ENCODE assay signal across 8 cellular contexts in the genomic region with DNA sequence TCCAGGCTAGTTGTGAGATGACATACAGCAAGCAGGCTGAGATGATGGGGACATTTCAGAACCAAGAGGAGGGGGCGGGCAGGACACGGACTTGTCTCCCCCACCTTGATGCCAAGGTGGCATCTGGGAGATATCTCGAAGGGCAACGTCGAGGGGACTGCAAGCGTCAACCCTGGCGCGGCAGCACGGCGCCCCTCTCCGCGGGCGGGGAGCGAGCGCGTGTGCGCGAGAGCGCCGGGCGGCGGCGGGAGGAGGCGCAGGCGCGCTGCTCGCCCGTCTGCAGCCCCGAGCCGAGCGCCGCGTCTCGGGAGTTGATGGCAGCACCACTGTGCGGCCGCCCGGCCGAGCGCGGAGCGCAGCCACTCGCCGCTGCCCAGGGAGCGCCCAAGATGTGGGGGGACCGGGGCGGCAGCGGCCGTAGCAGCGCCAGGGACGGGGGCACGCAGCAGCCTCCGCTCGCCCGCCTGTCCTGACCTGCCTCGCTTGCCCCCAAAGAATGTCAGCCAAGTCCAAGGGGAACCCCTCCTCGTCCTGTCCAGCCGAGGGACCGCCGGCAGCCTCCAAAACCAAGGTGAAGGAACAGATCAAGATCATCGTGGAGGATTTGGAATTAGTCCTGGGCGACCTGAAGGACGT. TPM values are rescaled to one million over a fixed set of nuclear protein-coding genes. Genes with fewer than 3 reads are reported as not detected.
DNase-seq lines count a peak whose midpoint lies in the region; ATAC-seq, FAIRE-seq and TF ChIP-seq lines count a peak whose summit lies in the region.

TSS of gene PRR16 (plus strand) at position 310 of the 636 bp plus-strand sequence.

- H4K5ac ChIP-seq in H1 (ENCODE audit: insufficient read length, low read depth, low read length): no peak within 1 kb of the TSS

- no peak within 1 kb of the TSS for H3K14ac ChIP-seq in H1 (ENCODE audit: insufficient read length)

- H3K9me2 ChIP-seq in SK-N-SH: no peaks in the 10 kb centered on the region

- no peak within 1 kb of the TSS for H3K56ac ChIP-seq in H1 (replicated peaks; ENCODE audit: insufficient read length, low read depth, low read length)

- no peaks in the 10 kb centered on the region for H4K20me1 ChIP-seq in SK-N-SH (ENCODE audit: insufficient read depth)
- H4K20me1 ChIP-seq in H1 (replicated peaks in 1 of 2; ENCODE audit: control insufficient read depth in 1 of 2, insufficient read depth in 2 of 2, low read length in 2 of 2): no peaks in the 10 kb centered on the region

- H3K9ac ChIP-seq in SK-N-SH (peak within 1 kb of the TSS; percentile 81), H1 (replicated peaks in 1 of 4; ENCODE audit: extremely low read depth in 1 of 4, low read depth in 3 of 4, low read length in 3 of 4) (peak within 1 kb of the TSS in 2 of 4 experiments; percentile 9 to 52; a peak in 3 of 7 replicates)

- 0% methylated on average over 13 of the region's 62 CpGs for WGBS in SK-N-SH (ENCODE audit: low lambda C conversion rate)
- 2% methylated on average over 59 of the region's 62 CpGs; no CpG with 5 or more reads in 1 of the 2 experiments for WGBS in H1 (ENCODE audit: extremely low coverage in 1 of 2, insufficient coverage in 1 of 2, insufficient read length in 1 of 2, insufficient replicate concordance in 2 of 2, low coverage in 1 of 2, low lambda C conversion rate in 2 of 2, missing lambda C conversion rate in 1 of 2), 2 experiments
- WGBS in lung, 2 donors: 0 to 2% methylated on average over 36 to 62 of the region's 62 CpGs

- H2BK120ac ChIP-seq in H1 (replicated peaks; ENCODE audit: low read depth, low read length): no peak within 1 kb of the TSS

- peak within 1 kb of the TSS; percentile 8 for H3K4ac ChIP-seq in H1 (replicated peaks; ENCODE audit: insufficient read length, low read depth, low read length)

- H3K4me3 ChIP-seq in SK-N-SH (ENCODE audit: low read depth in 2 of 2, low read length in 1 of 2) (peak within 1 kb of the TSS; percentile 63 to 98), H1 (ENCODE audit: extremely low read depth in 1 of 4, insufficient read depth in 2 of 4, low read depth in 3 of 4, low read length in 4 of 4) (peak within 1 kb of the TSS; percentile 48 to 66 (median 58)), lung (peak within 1 kb of the TSS; percentile 42)

- TF ChIP-seq CTCF in SK-N-SH (IDR thresholded peaks at IDR 0.05) (peak; percentile 31), H1 (IDR thresholded peaks at IDR 0.05; ENCODE audit: control extremely low read depth in 1 of 3, insufficient read depth in 1 of 3, low read depth in 1 of 3, low read length in 3 of 3) (peak; percentile 36 to 51 (median 42)), lung (IDR thresholded peaks at IDR 0.05; ENCODE audit: control extremely low read depth, extremely low read depth) (no peak)

- peaks cover 16% of the 10 kb centered on the region for H3K23me2 ChIP-seq in H1 (ENCODE audit: low read depth, low read length)

- H2BK12ac ChIP-seq in H1 (ENCODE audit: low read depth, low read length): 0 out of 2 replicates have a peak within 1 kb of the TSS, but pooled peaks have one; percentile 40

- no peak within 1 kb of the TSS; the same call in 1 of the 2 replicates for H2BK15ac ChIP-seq in H1 (ENCODE audit: low read length)

- no peak within 1 kb of the TSS for H2BK5ac ChIP-seq in H1 (ENCODE audit: low read depth, low read length)

- peak within 1 kb of the TSS; percentile 87 for H3K4me2 ChIP-seq in SK-N-SH
- H3K4me2 ChIP-seq in H1 (ENCODE audit: insufficient read depth in 1 of 2, low read depth in 2 of 2, low read length in 2 of 2): peak within 1 kb of the TSS; percentile 81 to 93

- TF ChIP-seq RAD21 in SK-N-SH (IDR thresholded peaks at IDR 0.05; ENCODE audit: low read length) (peak; percentile 39), H1 (IDR thresholded peaks at IDR 0.05 in 1 of 2, conservative IDR thresholded peaks at IDR 0.05 in 1 of 2; ENCODE audit: low read depth in 2 of 2, low read length in 2 of 2) (peak in 1 of 2 experiments; percentile 46; a peak in 2 of 4 replicates)

- CTCF ChIA-PET in SK-N-SH (lab: Yijun Ruan, JAX) (interaction anchor here (1.0 to 1.4 kb wide), 2 partner anchors 339 to 993 kb away, joined by 4 to 5 read pairs; no protein-coding TSS in a partner anchor), H1 (lab: Charles Lee; ENCODE audit: partially characterized antibody) (interaction anchor here (1.2 kb wide), 1 partner anchor 11 kb away, joined by 3 read pairs; no protein-coding TSS in a partner anchor)

- peaks cover 53% of the 10 kb centered on the region for H3K79me2 ChIP-seq in SK-N-SH (ENCODE audit: insufficient read depth)
- H3K79me2 ChIP-seq in H1 (ENCODE audit: control insufficient read depth in 1 of 2, insufficient read depth in 2 of 2, low read length in 2 of 2): no peaks in the 10 kb centered on the region

- H3K36me3 ChIP-seq in SK-N-SH (replicated peaks in 1 of 2; ENCODE audit: control insufficient read depth in 1 of 2, insufficient read depth in 2 of 2, low read length in 1 of 2) (no peaks in the 10 kb centered on the region), H1 (ENCODE audit: control insufficient read depth in 2 of 4, insufficient read depth in 4 of 4, low read length in 3 of 4) (no peaks in the 10 kb centered on the region), lung (ENCODE audit: control insufficient read depth in 2 of 2, insufficient read depth in 2 of 2, low read length in 2 of 2) (no peaks in the 10 kb centered on the region)

- H3K79me1 ChIP-seq in H1 (ENCODE audit: low read depth, low read length): no peaks in the 10 kb centered on the region

- peak within 1 kb of the TSS; percentile 81 for H4K8ac ChIP-seq in H1 (ENCODE audit: extremely low read depth, insufficient read depth, low read length)

- H3K9me3 ChIP-seq in SK-N-SH (no peaks in the 10 kb centered on the region), H1 (ENCODE audit: insufficient read depth in 2 of 2, low read depth in 1 of 2, low read length in 1 of 2) (no peaks in the 10 kb centered on the region), lung (ENCODE audit: control insufficient read depth in 2 of 2, insufficient read depth in 1 of 2, low read length in 1 of 2) (peaks cover 0 to 1% of the 10 kb centered on the region in 2 donors)

- peak; percentile 73 for ATAC-seq in GM19397 (IDR thresholded peaks at IDR 0.05; ENCODE audit: unreplicated experiment)
- ATAC-seq in HG03432 (IDR thresholded peaks at IDR 0.05; ENCODE audit: unreplicated experiment): peak; percentile 91
- peak; percentile 74 for ATAC-seq in lung (ENCODE audit: insufficient read depth, low FRiP score)

- peak within 1 kb of the TSS; percentile 85; the same call in 1 of the 2 replicates for H3K18ac ChIP-seq in H1 (ENCODE audit: extremely low read depth, low read length)

- TF ChIP-seq EP300 in SK-N-SH (IDR thresholded peaks at IDR 0.05; ENCODE audit: borderline replicate concordance in 1 of 2, low read depth in 1 of 2, low read length in 1 of 2) (no peak), H1 (IDR thresholded peaks at IDR 0.05; ENCODE audit: borderline replicate concordance in 1 of 2, low read depth in 2 of 2, low read length in 2 of 2) (no peak)

- no peak for TF ChIP-seq POLR2A in H1 (IDR thresholded peaks at IDR 0.05; ENCODE audit: control extremely low read depth in 1 of 2, low read depth in 2 of 2, low read length in 2 of 2)

- DNase-seq in D341Med (ENCODE audit: low spot score): peak; percentile 89
- peak; percentile 90 for DNase-seq in SK-N-SH
- peak; percentile 13 to 75 for DNase-seq in H1 (ENCODE audit: low read depth in 1 of 2, low spot score in 2 of 2)
- no peak for DNase-seq in lung (ENCODE audit: low spot score)
- peak in 29 of 49 donors; percentile 5 to 75 (median 32) for DNase-seq in substantia nigra (lab: John Stamatoyannopoulos, UW)
- no peak for DNase-seq in DMS79 treated with DMSO at 0.1 percent for 48 hours (lab: John Stamatoyannopoulos, UW)

- H4K91ac ChIP-seq in H1 (replicated peaks; ENCODE audit: insufficient read length, low read length): no peak within 1 kb of the TSS

- POLR2A ChIA-PET in SK-N-SH (lab: Yijun Ruan, JAX): no interaction called here
- POLR2A ChIA-PET in H1 (lab: Charles Lee; ENCODE audit: partially characterized antibody): no interaction called here

- no peak within 1 kb of the TSS for H2AK5ac ChIP-seq in H1 (ENCODE audit: low read depth, low read length)

- H3K27me3 ChIP-seq in SK-N-SH (ENCODE audit: insufficient read depth): no peaks in the 10 kb centered on the region
- H3K27me3 ChIP-seq in H1 (replicated peaks in 1 of 4; ENCODE audit: control insufficient read depth in 3 of 4, extremely low read depth in 1 of 4, insufficient read depth in 3 of 4, low read length in 3 of 4): peaks cover 2 to 36% (median 24%) of the 10 kb centered on the region in 4 experiments
- H3K27me3 ChIP-seq in lung (ENCODE audit: control insufficient read depth, insufficient read depth): no peaks in the 10 kb centered on the region

- H2AFZ ChIP-seq in SK-N-SH (ENCODE audit: low read depth) (peak within 1 kb of the TSS; percentile 95), H1 (ENCODE audit: low read length) (peak within 1 kb of the TSS; percentile 98)

- FAIRE-seq in H1 (lab: Jason Lieb, UNC): no peak

- peaks cover 4% of the 10 kb centered on the region for H3F3A ChIP-seq in SK-N-SH (replicated peaks; ENCODE audit: insufficient read depth)

- H3K27ac ChIP-seq in SK-N-SH (ENCODE audit: low read depth in 2 of 2, low read length in 1 of 2): peak within 1 kb of the TSS; percentile 72 to 75
- H3K27ac ChIP-seq in H1 (ENCODE audit: low read depth, low read length): no peak within 1 kb of the TSS
- peak within 1 kb of the TSS; percentile 30 to 88 for H3K27ac ChIP-seq in lung (ENCODE audit: low read depth in 1 of 2, low read length in 1 of 2)
- H3K27ac ChIP-seq in substantia nigra (ENCODE audit: low read depth, low read length, poor library complexity, severe bottlenecking): no peak within 1 kb of the TSS

- no peak within 1 kb of the TSS for H3K23ac ChIP-seq in H1 (ENCODE audit: insufficient read length)

- H2BK20ac ChIP-seq in H1 (ENCODE audit: low read length): peak within 1 kb of the TSS; percentile 88; the same call in 1 of the 2 replicates

- H3K4me1 ChIP-seq in SK-N-SH (ENCODE audit: control insufficient read depth in 1 of 2, insufficient read depth in 2 of 2, low read depth in 1 of 2, low read length in 1 of 2): peaks cover 4 to 11% of the 10 kb centered on the region in 2 experiments; a peak in 3 of 4 replicates
- peaks cover 0 to 11% (median 1%) of the 10 kb centered on the region in 4 experiments; a peak in 3 of 7 replicates for H3K4me1 ChIP-seq in H1 (replicated peaks in 1 of 4; ENCODE audit: control insufficient read depth in 3 of 4, insufficient read depth in 4 of 4, low read length in 3 of 4)
- peaks cover 0 to 3% of the 10 kb centered on the region in 2 donors for H3K4me1 ChIP-seq in lung (ENCODE audit: control insufficient read depth in 2 of 2, insufficient read depth in 2 of 2, low read length in 2 of 2)

RNA-seq across cellular contexts. Expression of gene PRR16, which starts in this region (rescaled TPM):
- polyA plus RNA-seq in SK-N-SH (2012; rRNA removed) (26.7 and 35.9 TPM in 2 replicates), H1 (2011; rRNA removed) (1.3 and 1.6 TPM in 2 replicates), lung (1 to 10 TPM; 1.1 to 6.6 TPM)
- 30.4 and 31.0 TPM in 2 replicates for polyA plus RNA-seq in SK-N-SH (2012; cell fraction: cytosol; rRNA removed)
- polyA plus RNA-seq in SK-N-SH (2012; cell fraction: nucleus; rRNA removed): 15.0 and 22.8 TPM in 2 replicates
- total RNA-seq in H1 (2021; fragmentation: NEBNext Ultra II Directional; extraction: Animal tissue kit (Norgen Biotek cat#: 25700)): 0.73 and 1.0 TPM in 2 replicates
- 1.9 TPM for polyA plus RNA-seq in H1 (2011; cell fraction: cytosol; rRNA removed)
- polyA plus RNA-seq in H1 (2011; cell fraction: nucleus; rRNA removed): 1.5 TPM
- 1.0 to 2.0 TPM (median 1.5 TPM) in 4 replicates for polyA plus RNA-seq in H1 (2012, experiment 1 of 2)
- polyA plus RNA-seq in H1 (2012, experiment 2 of 2): 0.67 TPM
- 0.53 TPM for polyA plus RNA-seq in H1 (2013, experiment 1 of 2)
- polyA plus RNA-seq in H1 (2013, experiment 2 of 2): 0.59 TPM
- polyA minus RNA-seq in H1 (2011; rRNA and poly(A)+ RNA removed): 1.1 and 3.0 TPM in 2 replicates
- polyA minus RNA-seq in H1 (2011; cell fraction: cytosol; rRNA and poly(A)+ RNA removed): not detected
- 4.4 TPM for polyA minus RNA-seq in H1 (2011; cell fraction: nucleus; rRNA and poly(A)+ RNA removed)
- total RNA-seq in lung: 1 to 10 TPM; 5.9 TPM

Comparison
In these comparisons a context has a peak if more than half of its experiments do, and no peak if none do; other contexts are left out.
1. DNase-seq: peak in D341Med (single experiment), SK-N-SH (single experiment), H1 (2 of 2) and substantia nigra (29 of 49); none in lung (single experiment) and DMS79 treated with DMSO at 0.1 percent for 48 hours (single experiment).
2. H3K27ac ChIP-seq: peak in SK-N-SH (2 of 2) and lung (2 of 2); none in H1 (single experiment) and substantia nigra (single experiment).
3. Peak in every context shown above with its lines, with median percentiles within 50 percentile points of each other: ATAC-seq and H3K4me3 ChIP-seq.